In the genomic region with DNA sequence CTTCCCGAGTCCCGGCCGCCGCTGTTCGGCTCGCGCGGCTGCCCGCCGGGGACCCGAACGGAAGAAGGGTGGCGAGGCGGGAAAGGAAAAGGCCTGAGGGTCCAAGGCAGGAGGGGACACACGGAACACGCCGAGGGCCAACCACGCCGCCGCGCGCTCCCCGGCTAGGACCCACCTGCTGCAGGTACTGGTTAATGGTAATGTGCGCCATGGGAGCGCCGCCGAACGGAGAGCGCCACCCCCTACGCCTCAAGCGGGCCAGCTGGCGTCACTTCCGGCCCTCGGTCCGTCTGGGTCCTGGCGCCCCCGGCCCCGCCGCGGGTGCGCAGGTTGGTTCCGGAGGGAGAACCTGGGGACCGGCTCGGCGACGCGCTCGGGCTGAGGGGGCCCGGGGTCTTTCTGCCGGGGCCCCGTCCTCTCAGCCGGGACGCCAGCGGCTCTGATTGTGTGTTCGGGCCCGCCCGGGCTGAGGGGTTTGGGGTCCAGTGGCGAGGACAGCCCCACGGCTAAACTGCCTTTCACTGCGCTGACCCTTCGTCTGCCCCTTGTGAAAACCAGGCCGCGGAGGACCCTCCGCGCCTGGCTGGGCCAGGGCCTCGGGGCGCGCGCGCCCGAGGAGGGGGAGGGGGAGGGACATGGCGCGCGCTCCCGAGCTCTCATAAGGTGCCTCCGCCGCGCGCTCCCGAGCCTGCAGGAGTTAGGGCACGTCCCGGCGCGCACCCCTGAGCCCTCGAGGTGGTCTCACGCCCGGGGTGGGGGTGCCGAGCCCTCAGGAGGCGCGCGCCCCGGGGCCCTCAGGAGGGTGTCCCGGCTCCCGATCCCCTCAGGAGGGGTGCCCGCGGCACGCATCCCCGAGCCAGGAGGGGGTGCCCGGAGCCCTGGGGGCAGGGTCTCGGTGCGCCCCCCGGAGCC, we compare ENCODE assay signal across 1 cellular context.
TF ChIP-seq lines count a peak whose summit lies in the region.

Gene PCID2 (minus strand): TSS at position 246 of the 912 bp plus-strand sequence. CDS start 35 bp downstream, at position 211.

TF ChIP-seq in WTC11, 78 proteins besides CTCF, POLR2A, EP300 and RAD21 (continued from another document and continues in another):
- TF ChIP-seq, protein P1, sequence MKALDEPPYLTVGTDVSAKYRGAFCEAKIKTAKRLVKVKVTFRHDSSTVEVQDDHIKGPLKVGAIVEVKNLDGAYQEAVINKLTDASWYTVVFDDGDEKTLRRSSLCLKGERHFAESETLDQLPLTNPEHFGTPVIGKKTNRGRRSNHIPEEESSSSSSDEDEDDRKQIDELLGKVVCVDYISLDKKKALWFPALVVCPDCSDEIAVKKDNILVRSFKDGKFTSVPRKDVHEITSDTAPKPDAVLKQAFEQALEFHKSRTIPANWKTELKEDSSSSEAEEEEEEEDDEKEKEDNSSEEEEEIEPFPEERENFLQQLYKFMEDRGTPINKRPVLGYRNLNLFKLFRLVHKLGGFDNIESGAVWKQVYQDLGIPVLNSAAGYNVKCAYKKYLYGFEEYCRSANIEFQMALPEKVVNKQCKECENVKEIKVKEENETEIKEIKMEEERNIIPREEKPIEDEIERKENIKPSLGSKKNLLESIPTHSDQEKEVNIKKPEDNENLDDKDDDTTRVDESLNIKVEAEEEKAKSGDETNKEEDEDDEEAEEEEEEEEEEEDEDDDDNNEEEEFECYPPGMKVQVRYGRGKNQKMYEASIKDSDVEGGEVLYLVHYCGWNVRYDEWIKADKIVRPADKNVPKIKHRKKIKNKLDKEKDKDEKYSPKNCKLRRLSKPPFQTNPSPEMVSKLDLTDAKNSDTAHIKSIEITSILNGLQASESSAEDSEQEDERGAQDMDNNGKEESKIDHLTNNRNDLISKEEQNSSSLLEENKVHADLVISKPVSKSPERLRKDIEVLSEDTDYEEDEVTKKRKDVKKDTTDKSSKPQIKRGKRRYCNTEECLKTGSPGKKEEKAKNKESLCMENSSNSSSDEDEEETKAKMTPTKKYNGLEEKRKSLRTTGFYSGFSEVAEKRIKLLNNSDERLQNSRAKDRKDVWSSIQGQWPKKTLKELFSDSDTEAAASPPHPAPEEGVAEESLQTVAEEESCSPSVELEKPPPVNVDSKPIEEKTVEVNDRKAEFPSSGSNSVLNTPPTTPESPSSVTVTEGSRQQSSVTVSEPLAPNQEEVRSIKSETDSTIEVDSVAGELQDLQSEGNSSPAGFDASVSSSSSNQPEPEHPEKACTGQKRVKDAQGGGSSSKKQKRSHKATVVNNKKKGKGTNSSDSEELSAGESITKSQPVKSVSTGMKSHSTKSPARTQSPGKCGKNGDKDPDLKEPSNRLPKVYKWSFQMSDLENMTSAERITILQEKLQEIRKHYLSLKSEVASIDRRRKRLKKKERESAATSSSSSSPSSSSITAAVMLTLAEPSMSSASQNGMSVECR (CRISPR knock-in tag; IDR thresholded peaks at IDR 0.05; ENCODE audit: borderline replicate concordance), result peak; percentile 66; the same call in 1 of the 2 replicates
- TF ChIP-seq ZBTB21 (CRISPR knock-in tag; IDR thresholded peaks at IDR 0.05; ENCODE audit: borderline replicate concordance), result no peak
- TF ChIP-seq, protein P2, sequence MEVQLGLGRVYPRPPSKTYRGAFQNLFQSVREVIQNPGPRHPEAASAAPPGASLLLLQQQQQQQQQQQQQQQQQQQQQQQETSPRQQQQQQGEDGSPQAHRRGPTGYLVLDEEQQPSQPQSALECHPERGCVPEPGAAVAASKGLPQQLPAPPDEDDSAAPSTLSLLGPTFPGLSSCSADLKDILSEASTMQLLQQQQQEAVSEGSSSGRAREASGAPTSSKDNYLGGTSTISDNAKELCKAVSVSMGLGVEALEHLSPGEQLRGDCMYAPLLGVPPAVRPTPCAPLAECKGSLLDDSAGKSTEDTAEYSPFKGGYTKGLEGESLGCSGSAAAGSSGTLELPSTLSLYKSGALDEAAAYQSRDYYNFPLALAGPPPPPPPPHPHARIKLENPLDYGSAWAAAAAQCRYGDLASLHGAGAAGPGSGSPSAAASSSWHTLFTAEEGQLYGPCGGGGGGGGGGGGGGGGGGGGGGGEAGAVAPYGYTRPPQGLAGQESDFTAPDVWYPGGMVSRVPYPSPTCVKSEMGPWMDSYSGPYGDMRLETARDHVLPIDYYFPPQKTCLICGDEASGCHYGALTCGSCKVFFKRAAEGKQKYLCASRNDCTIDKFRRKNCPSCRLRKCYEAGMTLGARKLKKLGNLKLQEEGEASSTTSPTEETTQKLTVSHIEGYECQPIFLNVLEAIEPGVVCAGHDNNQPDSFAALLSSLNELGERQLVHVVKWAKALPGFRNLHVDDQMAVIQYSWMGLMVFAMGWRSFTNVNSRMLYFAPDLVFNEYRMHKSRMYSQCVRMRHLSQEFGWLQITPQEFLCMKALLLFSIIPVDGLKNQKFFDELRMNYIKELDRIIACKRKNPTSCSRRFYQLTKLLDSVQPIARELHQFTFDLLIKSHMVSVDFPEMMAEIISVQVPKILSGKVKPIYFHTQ (CRISPR knock-in tag; IDR thresholded peaks at IDR 0.05), result no peak
- TF ChIP-seq CDX4 (CRISPR knock-in tag; IDR thresholded peaks at IDR 0.05; ENCODE audit: borderline replicate concordance), result no peak
- TF ChIP-seq E2F5 (CRISPR knock-in tag; IDR thresholded peaks at IDR 0.05), result peak; percentile 21; the same call in 1 of the 2 replicates
- TF ChIP-seq, protein P3, sequence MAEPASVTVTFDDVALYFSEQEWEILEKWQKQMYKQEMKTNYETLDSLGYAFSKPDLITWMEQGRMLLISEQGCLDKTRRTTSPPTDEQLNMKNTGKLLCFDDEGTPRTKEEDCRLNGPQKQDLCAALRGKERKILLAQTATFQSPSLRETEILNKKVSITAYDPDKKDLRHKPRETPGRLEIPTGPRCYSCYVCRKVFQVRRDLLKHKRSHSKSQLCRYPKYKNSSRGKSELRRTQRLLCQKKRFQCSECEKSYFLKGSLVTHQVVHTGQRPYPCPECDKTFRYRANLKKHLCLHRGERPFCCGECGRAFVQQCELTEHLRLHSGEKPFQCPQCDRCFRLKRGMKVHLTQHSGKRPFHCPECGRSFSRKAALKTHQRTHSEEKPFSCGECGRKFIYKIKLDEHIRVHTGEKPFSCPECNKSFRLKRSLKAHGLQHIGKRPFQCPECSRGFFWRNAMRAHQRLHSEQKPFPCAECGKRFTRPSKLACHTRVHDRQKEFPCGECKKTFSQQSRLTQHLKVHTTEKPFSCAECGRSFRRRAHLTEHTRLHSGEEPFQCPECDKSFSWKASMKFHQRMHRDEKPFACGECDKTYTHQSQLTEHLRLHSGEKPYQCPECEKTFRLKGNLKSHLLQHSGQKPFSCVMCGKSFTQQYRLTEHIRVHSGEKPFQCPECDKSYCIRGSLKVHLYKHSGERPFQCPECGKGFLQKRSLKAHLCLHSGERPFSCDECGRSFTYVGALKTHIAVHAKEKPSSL (CRISPR knock-in tag; conservative IDR thresholded peaks at IDR 0.05), result no peak
- TF ChIP-seq CREM (CRISPR knock-in tag; IDR thresholded peaks at IDR 0.05), result peak; percentile 97
- no peak for TF ChIP-seq CBFB (CRISPR knock-in tag; IDR thresholded peaks at IDR 0.05; ENCODE audit: low read depth)
- no peak for TF ChIP-seq TEAD4 (CRISPR knock-in tag; IDR thresholded peaks at IDR 0.05)
- no peak for TF ChIP-seq JAZF1 (CRISPR knock-in tag; IDR thresholded peaks at IDR 0.05)
- 0 out of 2 replicates have a peak, but pooled peaks have one; percentile 59 for TF ChIP-seq IRF2 (CRISPR knock-in tag; IDR thresholded peaks at IDR 0.05; ENCODE audit: borderline replicate concordance, low read depth)
- no peak; the same call in none of the 2 replicates for TF ChIP-seq NFE2L1 (CRISPR knock-in tag; IDR thresholded peaks at IDR 0.05)
- TF ChIP-seq, protein P4, sequence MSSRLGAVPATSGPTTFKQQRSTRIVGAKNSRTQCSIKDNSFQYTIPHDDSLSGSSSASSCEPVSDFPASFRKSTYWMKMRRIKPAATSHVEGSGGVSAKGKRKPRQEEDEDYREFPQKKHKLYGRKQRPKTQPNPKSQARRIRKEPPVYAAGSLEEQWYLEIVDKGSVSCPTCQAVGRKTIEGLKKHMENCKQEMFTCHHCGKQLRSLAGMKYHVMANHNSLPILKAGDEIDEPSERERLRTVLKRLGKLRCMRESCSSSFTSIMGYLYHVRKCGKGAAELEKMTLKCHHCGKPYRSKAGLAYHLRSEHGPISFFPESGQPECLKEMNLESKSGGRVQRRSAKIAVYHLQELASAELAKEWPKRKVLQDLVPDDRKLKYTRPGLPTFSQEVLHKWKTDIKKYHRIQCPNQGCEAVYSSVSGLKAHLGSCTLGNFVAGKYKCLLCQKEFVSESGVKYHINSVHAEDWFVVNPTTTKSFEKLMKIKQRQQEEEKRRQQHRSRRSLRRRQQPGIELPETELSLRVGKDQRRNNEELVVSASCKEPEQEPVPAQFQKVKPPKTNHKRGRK (CRISPR knock-in tag; IDR thresholded peaks at IDR 0.05; ENCODE audit: borderline replicate concordance), result no peak
- TF ChIP-seq ERG (CRISPR knock-in tag; IDR thresholded peaks at IDR 0.05), result peak; percentile 46; the same call in 1 of the 2 replicates
- no peak for TF ChIP-seq ATF6 (CRISPR knock-in tag; IDR thresholded peaks at IDR 0.05)
- TF ChIP-seq NR2C2 (CRISPR knock-in tag; IDR thresholded peaks at IDR 0.05), result no peak
- TF ChIP-seq, protein P5, sequence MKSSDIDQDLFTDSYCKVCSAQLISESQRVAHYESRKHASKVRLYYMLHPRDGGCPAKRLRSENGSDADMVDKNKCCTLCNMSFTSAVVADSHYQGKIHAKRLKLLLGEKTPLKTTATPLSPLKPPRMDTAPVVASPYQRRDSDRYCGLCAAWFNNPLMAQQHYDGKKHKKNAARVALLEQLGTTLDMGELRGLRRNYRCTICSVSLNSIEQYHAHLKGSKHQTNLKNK (CRISPR knock-in tag; IDR thresholded peaks at IDR 0.05), result 0 out of 2 replicates have a peak, but pooled peaks have one; percentile 34
- no peak for TF ChIP-seq GRHL2 (CRISPR knock-in tag; IDR thresholded peaks at IDR 0.05; ENCODE audit: insufficient replicate concordance, severe bottlenecking)
- peak; percentile 94 for TF ChIP-seq TEAD1 (CRISPR knock-in tag; IDR thresholded peaks at IDR 0.05)
- peak; percentile 65; the same call in 1 of the 2 replicates for TF ChIP-seq ATF1 (CRISPR knock-in tag; IDR thresholded peaks at IDR 0.05)
- TF ChIP-seq NFYB (CRISPR knock-in tag; conservative IDR thresholded peaks at IDR 0.05; ENCODE audit: low read depth), result no peak
- TF ChIP-seq PRDM15 (CRISPR knock-in tag; IDR thresholded peaks at IDR 0.05), result no peak
- TF ChIP-seq FOXJ3 (CRISPR knock-in tag; IDR thresholded peaks at IDR 0.05; ENCODE audit: borderline replicate concordance), result no peak
- TF ChIP-seq ZNF416 (CRISPR knock-in tag; IDR thresholded peaks at IDR 0.05), result 0 out of 2 replicates have a peak, but pooled peaks have one; percentile 31
- TF ChIP-seq, protein P6, sequence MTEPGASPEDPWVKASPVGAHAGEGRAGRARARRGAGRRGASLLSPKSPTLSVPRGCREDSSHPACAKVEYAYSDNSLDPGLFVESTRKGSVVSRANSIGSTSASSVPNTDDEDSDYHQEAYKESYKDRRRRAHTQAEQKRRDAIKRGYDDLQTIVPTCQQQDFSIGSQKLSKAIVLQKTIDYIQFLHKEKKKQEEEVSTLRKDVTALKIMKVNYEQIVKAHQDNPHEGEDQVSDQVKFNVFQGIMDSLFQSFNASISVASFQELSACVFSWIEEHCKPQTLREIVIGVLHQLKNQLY (CRISPR knock-in tag; IDR thresholded peaks at IDR 0.05), result no peak
